1 cellular context compared by ENCODE assay signal in genomic region chr9:113387560-113388230, GRCh38.
TF ChIP-seq lines count a peak whose summit lies in the region.

No MANE protein-coding gene starts in this region.

TF ChIP-seq in HepG2, 621 proteins besides CTCF, POLR2A, EP300 and RAD21 (continued from another document and continues in another):
- TF ChIP-seq, protein P1, sequence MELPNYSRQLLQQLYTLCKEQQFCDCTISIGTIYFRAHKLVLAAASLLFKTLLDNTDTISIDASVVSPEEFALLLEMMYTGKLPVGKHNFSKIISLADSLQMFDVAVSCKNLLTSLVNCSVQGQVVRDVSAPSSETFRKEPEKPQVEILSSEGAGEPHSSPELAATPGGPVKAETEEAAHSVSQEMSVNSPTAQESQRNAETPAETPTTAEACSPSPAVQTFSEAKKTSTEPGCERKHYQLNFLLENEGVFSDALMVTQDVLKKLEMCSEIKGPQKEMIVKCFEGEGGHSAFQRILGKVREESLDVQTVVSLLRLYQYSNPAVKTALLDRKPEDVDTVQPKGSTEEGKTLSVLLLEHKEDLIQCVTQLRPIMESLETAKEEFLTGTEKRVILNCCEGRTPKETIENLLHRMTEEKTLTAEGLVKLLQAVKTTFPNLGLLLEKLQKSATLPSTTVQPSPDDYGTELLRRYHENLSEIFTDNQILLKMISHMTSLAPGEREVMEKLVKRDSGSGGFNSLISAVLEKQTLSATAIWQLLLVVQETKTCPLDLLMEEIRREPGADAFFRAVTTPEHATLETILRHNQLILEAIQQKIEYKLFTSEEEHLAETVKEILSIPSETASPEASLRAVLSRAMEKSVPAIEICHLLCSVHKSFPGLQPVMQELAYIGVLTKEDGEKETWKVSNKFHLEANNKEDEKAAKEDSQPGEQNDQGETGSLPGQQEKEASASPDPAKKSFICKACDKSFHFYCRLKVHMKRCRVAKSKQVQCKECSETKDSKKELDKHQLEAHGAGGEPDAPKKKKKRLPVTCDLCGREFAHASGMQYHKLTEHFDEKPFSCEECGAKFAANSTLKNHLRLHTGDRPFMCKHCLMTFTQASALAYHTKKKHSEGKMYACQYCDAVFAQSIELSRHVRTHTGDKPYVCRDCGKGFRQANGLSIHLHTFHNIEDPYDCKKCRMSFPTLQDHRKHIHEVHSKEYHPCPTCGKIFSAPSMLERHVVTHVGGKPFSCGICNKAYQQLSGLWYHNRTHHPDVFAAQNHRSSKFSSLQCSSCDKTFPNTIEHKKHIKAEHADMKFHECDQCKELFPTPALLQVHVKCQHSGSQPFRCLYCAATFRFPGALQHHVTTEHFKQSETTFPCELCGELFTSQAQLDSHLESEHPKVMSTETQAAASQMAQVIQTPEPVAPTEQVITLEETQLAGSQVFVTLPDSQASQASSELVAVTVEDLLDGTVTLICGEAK (IDR thresholded peaks at IDR 0.05), result no peak
- TF ChIP-seq, protein P1 (CRISPR knock-in tag; IDR thresholded peaks at IDR 0.05), result peak; percentile 74
- peak; percentile 94 for TF ChIP-seq HNF1A (IDR thresholded peaks at IDR 0.05; ENCODE audit: low read depth)
- TF ChIP-seq HNF1A (CRISPR knock-in tag; IDR thresholded peaks at IDR 0.05; ENCODE audit: borderline replicate concordance), result peak; percentile 95
- no peak for TF ChIP-seq ZNF33B (CRISPR knock-in tag; IDR thresholded peaks at IDR 0.05)
- peak; percentile 52 for TF ChIP-seq FOSL2 (CRISPR knock-in tag; IDR thresholded peaks at IDR 0.05)
- no peak for TF ChIP-seq ZBTB33 (CRISPR knock-in tag; IDR thresholded peaks at IDR 0.05)
- no peak for TF ChIP-seq ZNF234 (CRISPR knock-in tag; conservative IDR thresholded peaks at IDR 0.05)
- TF ChIP-seq GRHL1 (CRISPR knock-in tag; conservative IDR thresholded peaks at IDR 0.05), result no peak
- TF ChIP-seq ZNF280D (CRISPR knock-in tag; IDR thresholded peaks at IDR 0.05), result no peak
- TF ChIP-seq GZF1 (CRISPR knock-in tag; IDR thresholded peaks at IDR 0.05), result peak; percentile 9; the same call in 1 of the 2 replicates
- TF ChIP-seq ZNF329 (CRISPR knock-in tag; IDR thresholded peaks at IDR 0.05; ENCODE audit: low read depth), result no peak
- peak; percentile 75; the same call in 1 of the 2 replicates for TF ChIP-seq ZNF574 (CRISPR knock-in tag; IDR thresholded peaks at IDR 0.05)
- no peak for TF ChIP-seq RORA (CRISPR knock-in tag; IDR thresholded peaks at IDR 0.05)
- no peak; the same call in 1 of the 2 replicates for TF ChIP-seq HIVEP1 (CRISPR knock-in tag; IDR thresholded peaks at IDR 0.05)
- peak; percentile 67 for TF ChIP-seq FOXP4 (CRISPR knock-in tag; IDR thresholded peaks at IDR 0.05)
- peak; percentile 67; the same call in 1 of the 2 replicates for TF ChIP-seq ZFP90 (CRISPR knock-in tag; IDR thresholded peaks at IDR 0.05; ENCODE audit: borderline replicate concordance)
- no peak for TF ChIP-seq SCMH1 (CRISPR knock-in tag; IDR thresholded peaks at IDR 0.05; ENCODE audit: borderline replicate concordance)
- peak; percentile 41 for TF ChIP-seq MED8 (CRISPR knock-in tag; IDR thresholded peaks at IDR 0.05; ENCODE audit: insufficient replicate concordance)
- TF ChIP-seq, protein P2, sequence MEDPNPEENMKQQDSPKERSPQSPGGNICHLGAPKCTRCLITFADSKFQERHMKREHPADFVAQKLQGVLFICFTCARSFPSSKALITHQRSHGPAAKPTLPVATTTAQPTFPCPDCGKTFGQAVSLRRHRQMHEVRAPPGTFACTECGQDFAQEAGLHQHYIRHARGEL (CRISPR knock-in tag; IDR thresholded peaks at IDR 0.05), result no peak
- TF ChIP-seq ZNF207 (IDR thresholded peaks at IDR 0.05; ENCODE audit: borderline replicate concordance), result no peak
- peak; percentile 45; the same call in 1 of the 2 replicates for TF ChIP-seq ZNF160 (CRISPR knock-in tag; IDR thresholded peaks at IDR 0.05)
- TF ChIP-seq ZFY (CRISPR knock-in tag; IDR thresholded peaks at IDR 0.05), result peak; percentile 94
- TF ChIP-seq ZFYVE20 (CRISPR knock-in tag; IDR thresholded peaks at IDR 0.05; ENCODE audit: borderline replicate concordance, low read depth), result no peak
- no peak for TF ChIP-seq ZNF552 (CRISPR knock-in tag; IDR thresholded peaks at IDR 0.05; ENCODE audit: borderline replicate concordance)
- no peak for TF ChIP-seq MEIS1 (CRISPR knock-in tag; IDR thresholded peaks at IDR 0.05; ENCODE audit: borderline replicate concordance)
- TF ChIP-seq MATR3 (CRISPR knock-in tag; IDR thresholded peaks at IDR 0.05), result no peak
- no peak for TF ChIP-seq PHB2 (IDR thresholded peaks at IDR 0.05; ENCODE audit: partially characterized antibody)
- peak; percentile 54 for TF ChIP-seq NFYB (CRISPR knock-in tag; IDR thresholded peaks at IDR 0.05)
- TF ChIP-seq HOXA7 (CRISPR knock-in tag; IDR thresholded peaks at IDR 0.05), result no peak
